In genomic region chr9:7894231-7894630, GRCh38 we compare ENCODE assay signal across 27 cellular contexts.
"Had no signal": no experiment of that assay in that cellular context is flagged by ENCODE, and none has a peak within 500 bp of the region (broad histone marks: within the 10 kb centered on the region; RNA-seq: fewer than 3 reads in every experiment).

No MANE protein-coding gene starts in this region.

- H3K36me3 Mint-ChIP-seq: activated naive CD8-positive, alpha-beta T cell treated with anti-CD3 and anti-CD28 coated beads for 36 hours had no signal

- H3K4me3 Mint-ChIP-seq: activated CD4-positive, alpha-beta T cell treated with anti-CD3 and anti-CD28 coated beads, Interleukin-2, amount 10 ng/mL, durations not matched to agents 24 days and 14 days; activated CD8-positive, alpha-beta T cell treated with anti-CD3 and anti-CD28 coated beads for 36 hours; activated naive CD8-positive, alpha-beta T cell treated with anti-CD3 and anti-CD28 coated beads for 36 hours; activated T-cell treated with anti-CD3 and anti-CD28 coated beads, Interleukin-2, amount 50 U/mL, for 72 hours; activated T-helper 17 cell treated with anti-CD3 and anti-CD28 coated beads, Interleukin-2, amount 50 U/mL, for 72 hours; central memory CD8-positive, alpha-beta T cell had no signal

- DNase-seq: activated CD4-positive, alpha-beta T cell treated with anti-CD3 and anti-CD28 coated beads, Interleukin-2, amount 10 ng/mL, durations not matched to agents 24 days and 14 days; activated CD4-positive, alpha-beta T cell treated with anti-CD3 and anti-CD28 coated beads, Interleukin-2, amount 50 U/mL, for 4 hours; activated CD8-positive, alpha-beta T cell treated with anti-CD3 and anti-CD28 coated beads for 36 hours; activated effector memory CD4-positive, alpha-beta T cell treated with anti-CD3 and anti-CD28 coated beads, Interleukin-2, amount 50 U/mL, for 16 hours; activated naive CD4-positive, alpha-beta T cell; activated naive CD4-positive, alpha-beta T cell treated with anti-CD3 and anti-CD28 coated beads, Interleukin-2, amount 50 U/mL, for 16 hours; activated naive CD8-positive, alpha-beta T cell treated with anti-CD3 and anti-CD28 coated beads for 36 hours; activated T-cell treated with anti-CD3 and anti-CD28 coated beads, Interleukin-2, amount 50 U/mL, for 1 hour; activated T-cell treated with anti-CD3 and anti-CD28 coated beads, Interleukin-2, amount 50 U/mL, for 72 hours; amniotic stem cell; aorta; Karpas-422; KBM-7; NCI-H1105; NCI-H1436; NCI-H187; NCI-H2029 treated with DMSO at 0.1 percent for 48 hours; NCI-H2107; NCI-H226; NCI-H526 treated with DMSO at 0.1 percent for 48 hours; NCI-H774; SHP77; SJCRH30; T1000 had no signal

- H3K4me1 Mint-ChIP-seq: activated CD4-positive, alpha-beta T cell treated with anti-CD3 and anti-CD28 coated beads, Interleukin-2, amount 10 ng/mL, durations not matched to agents 24 days and 14 days; activated naive CD8-positive, alpha-beta T cell treated with anti-CD3 and anti-CD28 coated beads for 36 hours; activated T-helper 17 cell treated with anti-CD3 and anti-CD28 coated beads, Interleukin-2, amount 50 U/mL, for 72 hours; central memory CD8-positive, alpha-beta T cell had no signal

- H3K27me3 Mint-ChIP-seq: activated CD8-positive, alpha-beta T cell treated with anti-CD3 and anti-CD28 coated beads for 36 hours; activated naive CD8-positive, alpha-beta T cell treated with anti-CD3 and anti-CD28 coated beads for 36 hours; activated T-helper 17 cell treated with anti-CD3 and anti-CD28 coated beads, Interleukin-2, amount 50 U/mL, for 72 hours; central memory CD8-positive, alpha-beta T cell had no signal

- ATAC-seq: activated CD8-positive, alpha-beta T cell treated with anti-CD3 and anti-CD28 coated beads for 36 hours; activated T-cell treated with anti-CD3 and anti-CD28 coated beads, Interleukin-2, amount 50 U/mL, for 72 hours; activated T-helper 17 cell treated with anti-CD3 and anti-CD28 coated beads, Interleukin-2, amount 50 U/mL, for 72 hours; Panc1 had no signal

- H3K27ac Mint-ChIP-seq: activated CD4-positive, alpha-beta T cell treated with anti-CD3 and anti-CD28 coated beads, Interleukin-2, amount 10 ng/mL, durations not matched to agents 24 days and 14 days; activated CD8-positive, alpha-beta T cell treated with anti-CD3 and anti-CD28 coated beads for 36 hours; activated naive CD8-positive, alpha-beta T cell treated with anti-CD3 and anti-CD28 coated beads for 36 hours; activated T-cell treated with anti-CD3 and anti-CD28 coated beads, Interleukin-2, amount 50 U/mL, for 72 hours; activated T-helper 17 cell treated with anti-CD3 and anti-CD28 coated beads, Interleukin-2, amount 50 U/mL, for 72 hours had no signal
